19 cellular contexts compared by ENCODE assay signal in genomic region chr13:31361673-31362072, GRCh38.
"Had no signal": no experiment of that assay in that cellular context is flagged by ENCODE, and none has a peak within 500 bp of the region (broad histone marks: within the 10 kb centered on the region; RNA-seq: fewer than 3 reads in every experiment).

No MANE protein-coding gene starts in this region.

- H3K4me3 ChIP-seq: gastroesophageal sphincter, lung, suprapubic skin, thyroid gland, upper lobe of left lung, uterus had no signal

- H3K27ac ChIP-seq: gastroesophageal sphincter, suprapubic skin, thyroid gland, upper lobe of left lung, uterus had no signal

- H3K9me3 Mint-ChIP-seq: effector memory CD8-positive, alpha-beta T cell had no signal

- H3K4me1 Mint-ChIP-seq: natural killer cell, neural crest cell had no signal

- DNase-seq: effector memory CD8-positive, alpha-beta T cell; erythroblast; foreskin fibroblast; left colon; left ventricle myocardium superior; mesendoderm; natural killer cell; posterior cingulate gyrus; right cardiac atrium; small intestine; stimulated activated CD4-positive, alpha-beta T cell treated with anti-CD3 and anti-CD28 coated beads, Interleukin-2, amount 100 ng/mL, for 48 hours; stimulated activated naive CD4-positive, alpha-beta T cell treated with Interleukin-2 at 50 U/mL for 16 hours; thyroid gland; upper lobe of left lung; uterus had no signal

- H3K36me3 Mint-ChIP-seq: natural killer cell had no signal

- H3K4me3 Mint-ChIP-seq: effector memory CD8-positive, alpha-beta T cell; natural killer cell; neural crest cell had no signal

- FAIRE-seq: small intestine had no signal

- H3K9me3 ChIP-seq: thyroid gland, uterus had no signal

- H3K27ac Mint-ChIP-seq: effector memory CD8-positive, alpha-beta T cell; natural killer cell had no signal

- H3K4me1 ChIP-seq: gastroesophageal sphincter, suprapubic skin, thyroid gland, upper lobe of left lung, uterus had no signal

- H3K27me3 ChIP-seq: gastroesophageal sphincter, suprapubic skin, thyroid gland, upper lobe of left lung, uterus had no signal

- H3K36me3 ChIP-seq: gastroesophageal sphincter, suprapubic skin, thyroid gland, upper lobe of left lung, uterus had no signal

- ATAC-seq: effector memory CD8-positive, alpha-beta T cell; gastroesophageal sphincter; left colon; left ventricle myocardium superior; natural killer cell; right cardiac atrium had no signal
